ENCODE assay signal across 12 cellular contexts in genomic region chr2:217551229-217551909, GRCh38.
A peak's percentile ranks its signal among the peaks of the same experiment; 100 is the strongest.
DNase-seq lines count a peak whose midpoint lies in the region; ATAC-seq, FAIRE-seq and TF ChIP-seq lines count a peak whose summit lies in the region.
"Had no signal": no experiment of that assay in that cellular context is flagged by ENCODE, and none has a peak within 500 bp of the region (broad histone marks: within the 10 kb centered on the region; RNA-seq: fewer than 3 reads in every experiment).

No MANE protein-coding gene starts in this region.

- intact Hi-C loops in mucosa of descending colon (cut with DNase I, micrococcal nuclease): no loop called here

- H3K4me1 Mint-ChIP-seq in astrocyte (ENCODE audit: low read depth, unreplicated experiment): peaks cover 50% of the 10 kb centered on the region

- no peak overlapping the region for H3K27ac ChIP-seq in astrocyte (ENCODE audit: low read depth, low read length)
- H3K27ac ChIP-seq: tibial nerve had no signal

- H3K79me2 ChIP-seq in astrocyte (ENCODE audit: insufficient read depth, low read length): no peaks in the 10 kb centered on the region

- no peak for ATAC-seq in mucosa of descending colon
- ATAC-seq: left lobe of liver had no signal

- no peak overlapping the region for H3K9ac ChIP-seq in astrocyte (ENCODE audit: low read length)

- H3K27me3 ChIP-seq in astrocyte (ENCODE audit: insufficient read depth, low read length): no peaks in the 10 kb centered on the region
- H3K27me3 ChIP-seq: tibial nerve had no signal

- H3K9me3 Mint-ChIP-seq in astrocyte (ENCODE audit: unreplicated experiment): no peaks in the 10 kb centered on the region
- H3K9me3 Mint-ChIP-seq: activated CD4-positive, alpha-beta memory T cell treated with anti-CD3 and anti-CD28 coated beads for 36 hours had no signal

- H3K9me3 ChIP-seq in astrocyte (ENCODE audit: insufficient read depth, low read depth, low read length) (no peaks in the 10 kb centered on the region), mucosa of descending colon (no peaks in the 10 kb centered on the region)
- H3K9me3 ChIP-seq: tibial nerve had no signal

- H3K4me1 ChIP-seq in astrocyte (ENCODE audit: insufficient read depth, low read length) (peaks cover 12% of the 10 kb centered on the region), mucosa of descending colon (ENCODE audit: low read depth) (no peaks in the 10 kb centered on the region)

- no peak overlapping the region for H2AFZ ChIP-seq in astrocyte (ENCODE audit: low read depth, low read length)

- H3K4me3 Mint-ChIP-seq in astrocyte (ENCODE audit: unreplicated experiment): no peak overlapping the region
- H3K4me3 Mint-ChIP-seq: activated CD4-positive, alpha-beta memory T cell treated with anti-CD3 and anti-CD28 coated beads for 36 hours had no signal

- no peak for TF ChIP-seq CTCF in astrocyte (IDR thresholded peaks at IDR 0.05; ENCODE audit: insufficient read depth, low read depth, low read length)
- TF ChIP-seq CTCF in GM20000 (IDR thresholded peaks at IDR 0.05; ENCODE audit: extremely low read depth, missing control alignments): no peak
- no peak for TF ChIP-seq CTCF in mucosa of descending colon (IDR thresholded peaks at IDR 0.05)

- no peaks in the 10 kb centered on the region for H4K20me1 ChIP-seq in astrocyte (ENCODE audit: insufficient read depth, low read length)

- H3K27ac Mint-ChIP-seq in astrocyte (ENCODE audit: unreplicated experiment): peak overlapping the region; percentile 93
- H3K27ac Mint-ChIP-seq: activated CD4-positive, alpha-beta memory T cell treated with anti-CD3 and anti-CD28 coated beads for 36 hours had no signal

- H3K36me3 ChIP-seq in astrocyte (ENCODE audit: insufficient read depth, low read length) (no peaks in the 10 kb centered on the region), mucosa of descending colon (ENCODE audit: low read depth) (no peaks in the 10 kb centered on the region)
- H3K36me3 ChIP-seq: tibial nerve had no signal

- peak overlapping the region; percentile 22 for H3K4me2 ChIP-seq in astrocyte (ENCODE audit: low read length)

- no peaks in the 10 kb centered on the region for H3K36me3 Mint-ChIP-seq in astrocyte (ENCODE audit: low read depth, unreplicated experiment)

- no peaks in the 10 kb centered on the region for H3K27me3 Mint-ChIP-seq in astrocyte (ENCODE audit: low read depth, unreplicated experiment)
- H3K27me3 Mint-ChIP-seq: activated CD4-positive, alpha-beta memory T cell treated with anti-CD3 and anti-CD28 coated beads for 36 hours had no signal

- DNase-seq in AG08396 (ENCODE audit: low spot score) (peak; percentile 71), HS-5 (ENCODE audit: low read depth) (peak; percentile 78), astrocyte (ENCODE audit: low read depth) (peak; percentile 79), kidney glomerular epithelial cell (lab: John Stamatoyannopoulos, UW) (peak; percentile 65), COR-L47 (lab: John Stamatoyannopoulos, UW) (no peak), T-helper 1 cell (no peak), GM20000 (ENCODE audit: low spot score) (no peak), mucosa of descending colon (no peak)
- DNase-seq: activated CD4-positive, alpha-beta memory T cell treated with anti-CD3 and anti-CD28 coated beads for 36 hours; Karpas-422 had no signal

- no peak overlapping the region for H3K4me3 ChIP-seq in astrocyte (ENCODE audit: insufficient read depth, low read depth, low read length)
- H3K4me3 ChIP-seq in mucosa of descending colon: no peak overlapping the region
- H3K4me3 ChIP-seq: tibial nerve had no signal

- FAIRE-seq in astrocyte (lab: Jason Lieb, UNC): peak; percentile 98

Comparison
In these comparisons a context has a peak if more than half of its experiments do, and no peak if none do; other contexts are left out.
1. DNase-seq: peak in AG08396 (single experiment), HS-5 (single experiment), astrocyte (single experiment) and kidney glomerular epithelial cell (single experiment); none in COR-L47 (single experiment), T-helper 1 cell (0 of 5), GM20000 (single experiment) and mucosa of descending colon (0 of 3).